ENCODE assay signal across 9 cellular contexts in the genomic region with DNA sequence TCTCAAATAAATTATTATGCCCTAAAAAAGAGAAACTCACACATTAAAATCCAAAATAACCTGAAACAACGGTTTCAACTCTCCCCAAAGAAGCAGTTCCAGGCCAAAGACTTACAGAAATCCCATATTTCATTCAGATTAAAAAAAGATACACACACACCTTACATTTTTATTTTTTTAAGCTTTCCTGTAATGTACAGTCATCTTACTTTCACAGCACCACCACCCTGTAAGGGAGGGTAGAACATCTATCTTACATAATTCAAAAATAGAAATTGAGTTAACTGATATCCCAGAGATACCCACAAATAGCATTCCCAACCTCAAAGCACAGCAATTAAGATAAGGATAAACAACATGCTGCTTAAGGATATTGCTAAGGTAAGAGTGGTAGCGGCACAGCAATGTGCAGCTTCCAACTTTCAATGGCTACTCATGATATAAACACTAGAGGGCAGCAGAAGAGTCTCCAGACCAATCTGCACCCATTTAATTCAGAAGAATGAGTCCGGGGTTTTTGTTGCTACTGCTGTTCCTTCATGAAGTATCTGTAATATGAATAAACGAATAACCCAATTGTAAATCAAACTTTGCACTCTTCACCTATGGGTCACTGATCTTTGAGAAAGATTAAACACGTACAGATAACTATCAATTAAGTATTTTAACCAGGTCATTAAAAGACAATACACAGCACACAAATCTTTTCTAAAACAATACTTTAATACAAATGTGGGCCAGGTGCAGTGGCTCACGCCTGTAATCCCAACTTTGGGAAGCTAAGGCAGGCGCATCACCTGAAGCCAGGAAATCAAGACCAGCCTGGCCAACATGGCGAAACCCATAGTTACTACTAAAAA. TPM values are rescaled to one million over a fixed set of nuclear protein-coding genes. Genes with fewer than 3 reads are reported as not detected.
DNase-seq lines count a peak whose midpoint lies in the region; ATAC-seq and TF ChIP-seq lines count a peak whose summit lies in the region.
"Had no signal": no experiment of that assay in that cellular context is flagged by ENCODE, and none has a peak within 500 bp of the region (broad histone marks: within the 10 kb centered on the region; RNA-seq: fewer than 3 reads in every experiment).

No MANE protein-coding gene starts in this region.

- H3K4me3 ChIP-seq in Loucy (ENCODE audit: low read length, poor library complexity, severe bottlenecking), result no peak overlapping the region
- no peak overlapping the region for H3K4me3 ChIP-seq in SU-DHL-6 (ENCODE audit: insufficient read depth, low read length, poor library complexity, severe bottlenecking)
- no peak overlapping the region for H3K4me3 ChIP-seq in cardiac muscle cell
- no peak overlapping the region for H3K4me3 ChIP-seq in sigmoid colon
- H3K4me3 ChIP-seq: BLaER1 had no signal

- TF ChIP-seq CTCF in Loucy (conservative IDR thresholded peaks at IDR 0.05; ENCODE audit: low read length) (peak; percentile 90), SU-DHL-6 (IDR thresholded peaks at IDR 0.05; ENCODE audit: insufficient read depth, low read length, poor library complexity, severe bottlenecking) (peak; percentile 47), cardiac muscle cell (IDR thresholded peaks at IDR 0.05; ENCODE audit: low read depth, low read length) (peak; percentile 58), sigmoid colon (IDR thresholded peaks at IDR 0.05) (peak in 3 of 4 experiments; percentile 20 to 39 (median 38))

- H4K20me1 ChIP-seq in Loucy (ENCODE audit: insufficient read depth, low read length, poor library complexity, severe bottlenecking), result peaks cover 62% of the 10 kb centered on the region
- H4K20me1 ChIP-seq in SU-DHL-6 (ENCODE audit: low read depth, low read length), result peaks cover 15% of the 10 kb centered on the region; the same call in 1 of the 2 replicates

- H3K4me2 ChIP-seq in Loucy (ENCODE audit: low read depth, low read length, poor library complexity, severe bottlenecking) (peak overlapping the region; percentile 4), SU-DHL-6 (ENCODE audit: low read depth, low read length, poor library complexity, severe bottlenecking) (no peak overlapping the region)
- H3K4me2 ChIP-seq: BLaER1 had no signal

- H2AFZ ChIP-seq in Loucy (ENCODE audit: low read length) (no peak overlapping the region), SU-DHL-6 (ENCODE audit: low read depth, low read length, severe bottlenecking) (no peak overlapping the region)

- H3K9me3 ChIP-seq in Loucy (ENCODE audit: insufficient read depth, low read depth, low read length) (no peaks in the 10 kb centered on the region), SU-DHL-6 (ENCODE audit: insufficient read depth, low read length) (no peaks in the 10 kb centered on the region), cardiac muscle cell (ENCODE audit: low read depth) (no peaks in the 10 kb centered on the region), sigmoid colon (no peaks in the 10 kb centered on the region)

- H3K4me1 ChIP-seq in Loucy (ENCODE audit: insufficient read depth, low read length, poor library complexity, severe bottlenecking) (peaks cover 3% of the 10 kb centered on the region), cardiac muscle cell (ENCODE audit: low read depth) (no peaks in the 10 kb centered on the region), sigmoid colon (peaks cover 0 to 12% (median 5%) of the 10 kb centered on the region in 4 donors)

- H3K27ac ChIP-seq in SU-DHL-6 (ENCODE audit: low read depth, low read length) (no peak overlapping the region), cardiac muscle cell (no peak overlapping the region), sigmoid colon (peak overlapping the region in 1 of 4 donors; percentile 0)
- H3K27ac ChIP-seq: BLaER1 had no signal

- ATAC-seq in GM19455 (IDR thresholded peaks at IDR 0.05; ENCODE audit: unreplicated experiment), result no peak

- H3F3A ChIP-seq in Loucy (ENCODE audit: low read depth) (peaks cover 3% of the 10 kb centered on the region; the same call in 1 of the 2 replicates), SU-DHL-6 (ENCODE audit: insufficient read depth) (0 out of 2 replicates have a peak, but pooled peaks cover 5% of the 10 kb centered on the region)

- intact Hi-C loops in sigmoid colon (cut with DNase I), result no loop called here

- H3K9me2 ChIP-seq in Loucy (replicated peaks; ENCODE audit: low read depth, low read length) (no peaks in the 10 kb centered on the region), SU-DHL-6 (replicated peaks; ENCODE audit: insufficient read depth, low read length) (no peaks in the 10 kb centered on the region)

- DNase-seq in NCI-H2029 treated with DMSO at 0.1 percent for 48 hours (lab: John Stamatoyannopoulos, UW) (peak; percentile 28), NCI-H2029 (lab: John Stamatoyannopoulos, UW) (no peak), cardiac muscle cell (ENCODE audit: low read depth in 1 of 2, low spot score in 1 of 2) (peak; percentile 44 to 58), sigmoid colon (no peak), NCI-H2171 treated with DMSO at 0.1 percent for 48 hours (lab: John Stamatoyannopoulos, UW) (no peak)

- no peak for TF ChIP-seq EP300 in sigmoid colon (IDR thresholded peaks at IDR 0.05)

- TF ChIP-seq POLR2A in sigmoid colon (IDR thresholded peaks at IDR 0.05), result no peak

- no peak overlapping the region for H3K9ac ChIP-seq in Loucy (ENCODE audit: low read depth, low read length, poor library complexity, severe bottlenecking)
- H3K9ac ChIP-seq in SU-DHL-6 (ENCODE audit: low read length), result no peak overlapping the region
- H3K9ac ChIP-seq: BLaER1 had no signal

- H3K79me2 ChIP-seq in Loucy (ENCODE audit: insufficient read depth, low read length) (peaks cover 78% of the 10 kb centered on the region), SU-DHL-6 (ENCODE audit: insufficient read depth, low read length) (peaks cover 66% of the 10 kb centered on the region)

- WGBS in sigmoid colon, 2 donors, result 52 to 74% methylated on average over 8 of the region's 8 CpGs

- no peaks in the 10 kb centered on the region for H3K27me3 ChIP-seq in Loucy (ENCODE audit: insufficient read depth, low read length, poor library complexity, severe bottlenecking)
- H3K27me3 ChIP-seq in SU-DHL-6 (ENCODE audit: low read length), result no peaks in the 10 kb centered on the region
- no peaks in the 10 kb centered on the region for H3K27me3 ChIP-seq in cardiac muscle cell
- H3K27me3 ChIP-seq in sigmoid colon, result no peaks in the 10 kb centered on the region
- H3K27me3 ChIP-seq: BLaER1 had no signal

- H3K36me3 ChIP-seq in Loucy (ENCODE audit: insufficient read depth, low read length), result peaks cover 28% of the 10 kb centered on the region
- H3K36me3 ChIP-seq in SU-DHL-6 (ENCODE audit: low read length), result peaks cover 8% of the 10 kb centered on the region; the same call in 1 of the 2 replicates
- H3K36me3 ChIP-seq in cardiac muscle cell, result peaks cover 6% of the 10 kb centered on the region
- H3K36me3 ChIP-seq in sigmoid colon, result peaks cover 5 to 24% (median 11%) of the 10 kb centered on the region in 4 donors

RNA-seq across cellular contexts. Expression of a gene that starts 11.3 kb away (rescaled TPM):
- total RNA-seq in cardiac muscle cell, result 20.9 and 22.4 TPM in 2 replicates
- polyA plus RNA-seq in cardiac muscle cell, result 31.7 and 35.1 TPM in 2 replicates
- 10 to 100 TPM; 14.5 to 24.4 (median 18.7) TPM for total RNA-seq in sigmoid colon
- polyA plus RNA-seq in sigmoid colon, result 10 to 100 TPM; 34.8 to 45.5 (median 41.9) TPM

Comparison
In these comparisons a context has a peak if more than half of its experiments do, and no peak if none do; other contexts are left out.
1. DNase-seq: peak in NCI-H2029 treated with DMSO at 0.1 percent for 48 hours (single experiment) and cardiac muscle cell (2 of 2); none in NCI-H2029 (single experiment), sigmoid colon (single experiment) and NCI-H2171 treated with DMSO at 0.1 percent for 48 hours (single experiment).
2. CTCF ChIP-seq: peak in every context shown above with its lines; median percentile 90 in Loucy; 58 in cardiac muscle cell; 47 in SU-DHL-6; 38 in sigmoid colon.